ENCODE assay signal across 13 cellular contexts in the genomic region with DNA sequence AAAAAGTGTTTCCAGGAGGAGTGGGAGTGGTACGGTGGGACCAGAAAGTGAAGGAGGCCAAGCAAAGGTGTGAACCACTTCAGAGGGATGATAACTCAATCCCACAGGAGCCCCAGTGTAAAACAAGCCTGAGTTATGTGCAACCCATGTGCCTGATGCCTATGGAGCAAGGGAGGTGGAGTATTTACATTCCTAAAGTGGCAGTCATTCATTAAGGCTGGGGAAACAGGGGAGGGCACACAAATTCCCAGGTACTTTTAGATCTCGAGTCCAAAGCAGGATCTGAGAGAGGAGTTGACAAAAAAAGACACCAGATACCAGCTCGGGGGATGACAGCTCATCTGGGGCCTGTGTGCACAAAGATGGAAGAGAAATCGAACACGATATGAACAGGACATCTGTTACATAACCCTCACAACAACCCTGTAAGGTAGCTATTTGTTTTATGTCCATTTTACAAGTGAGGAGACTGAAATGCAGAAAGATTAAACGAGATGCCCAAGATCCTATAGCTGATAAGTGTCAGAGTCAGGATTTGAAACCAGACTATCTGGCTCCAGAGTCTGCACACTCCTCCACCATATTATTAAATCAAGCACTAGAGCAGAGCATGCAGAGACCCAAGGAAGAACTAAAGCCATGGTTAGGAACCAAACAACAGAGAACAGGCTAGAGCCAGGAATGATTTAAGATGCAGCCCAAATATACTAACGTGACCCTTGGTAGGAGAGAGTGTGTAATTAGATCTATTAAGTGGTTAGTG.
DNase-seq lines count a peak whose midpoint lies in the region; ATAC-seq and TF ChIP-seq lines count a peak whose summit lies in the region.
"Had no signal": no experiment of that assay in that cellular context is flagged by ENCODE, and none has a peak within 500 bp of the region (broad histone marks: within the 10 kb centered on the region; RNA-seq: fewer than 3 reads in every experiment).

No MANE protein-coding gene starts in this region.

- no peak overlapping the region for H3K27ac ChIP-seq in endodermal cell (ENCODE audit: low read depth, low read length)
- peak overlapping the region; percentile 58 for H3K27ac ChIP-seq in muscle layer of duodenum (ENCODE audit: low read length)

- H3K4me3 ChIP-seq in AG10803 (ENCODE audit: low read length) (no peak overlapping the region), endodermal cell (ENCODE audit: low read length) (no peak overlapping the region), muscle layer of duodenum (ENCODE audit: low read depth in 1 of 2, low read length in 2 of 2) (peak overlapping the region; percentile 74 to 75), mucosa of descending colon (no peak overlapping the region)

- H3K9ac ChIP-seq in endodermal cell (ENCODE audit: extremely low read depth, low read length, poor library complexity, severe bottlenecking) = no peak overlapping the region

- peaks cover 11% of the 10 kb centered on the region for H3K36me3 ChIP-seq in endodermal cell (ENCODE audit: control insufficient read depth, insufficient read depth, low read length)
- H3K36me3 ChIP-seq in muscle layer of duodenum (ENCODE audit: control insufficient read depth in 1 of 2, insufficient read depth in 2 of 2, low read length in 2 of 2) = no peaks in the 10 kb centered on the region
- no peaks in the 10 kb centered on the region for H3K36me3 ChIP-seq in mucosa of descending colon (ENCODE audit: low read depth)

- peaks cover 10% of the 10 kb centered on the region for H3K36me3 Mint-ChIP-seq in endodermal cell (ENCODE audit: low read depth)
- H3K36me3 Mint-ChIP-seq: CD14-positive monocyte; naive thymus-derived CD4-positive, alpha-beta T cell had no signal

- peaks cover 83% of the 10 kb centered on the region for H3K4me1 Mint-ChIP-seq in endodermal cell

- H3K4me1 ChIP-seq in endodermal cell (ENCODE audit: control insufficient read depth, insufficient read depth, low read length) (peaks cover 19% of the 10 kb centered on the region), muscle layer of duodenum (ENCODE audit: control insufficient read depth in 1 of 2, insufficient read depth in 2 of 2, low read length in 2 of 2) (no peaks in the 10 kb centered on the region), mucosa of descending colon (ENCODE audit: low read depth) (no peaks in the 10 kb centered on the region)

- intact Hi-C loops in mucosa of descending colon (cut with DNase I, micrococcal nuclease) = no loop called here

- H3K27me3 Mint-ChIP-seq in endodermal cell (ENCODE audit: insufficient read depth) = no peaks in the 10 kb centered on the region

- H3K4me3 Mint-ChIP-seq in endodermal cell = no peak overlapping the region
- H3K4me3 Mint-ChIP-seq: CD14-positive monocyte; naive thymus-derived CD4-positive, alpha-beta T cell had no signal

- WGBS in endodermal cell (ENCODE audit: insufficient coverage in 1 of 2, insufficient read length in 1 of 2), 2 experiments = 32 to 77% methylated on average over 2 to 7 of the region's 7 CpGs

- H3K9me3 ChIP-seq in endodermal cell (ENCODE audit: control insufficient read depth, low read length) = peaks cover 12% of the 10 kb centered on the region
- no peaks in the 10 kb centered on the region for H3K9me3 ChIP-seq in muscle layer of duodenum (ENCODE audit: control insufficient read depth in 1 of 2, low read length in 2 of 2)
- H3K9me3 ChIP-seq in mucosa of descending colon = no peaks in the 10 kb centered on the region

- TF ChIP-seq CTCF in AG10803 (conservative IDR thresholded peaks at IDR 0.05; ENCODE audit: low read length) (no peak), endodermal cell (conservative IDR thresholded peaks at IDR 0.05) (no peak), mucosa of descending colon (IDR thresholded peaks at IDR 0.05) (no peak)

- DNase-seq in AG10803 (ENCODE audit: low read depth) = peak; percentile 16
- peak; percentile 61 for DNase-seq in NCI-H1417 treated with DMSO at 0.1 percent for 48 hours (lab: John Stamatoyannopoulos, UW)
- peak; percentile 59 for DNase-seq in endodermal cell
- no peak for DNase-seq in activated gamma-delta T cell (lab: John Stamatoyannopoulos, UW)
- no peak for DNase-seq in mucosa of descending colon
- DNase-seq in HUDEP-2 (lab: John Stamatoyannopoulos, UW; ENCODE audit: unreplicated experiment in 76 of 76) = no peak
- DNase-seq: activated CD4-positive, alpha-beta T cell treated with anti-CD3 and anti-CD28 coated beads, Interleukin-2, amount 50 U/mL, for 1 hour; dermis blood vessel endothelial cell; naive thymus-derived CD4-positive, alpha-beta T cell; NK-92 treated with Interleukin-12 subunit alpha and Interleukin-12 subunit beta, amount 100 ng/mL, for 24 hours had no signal

- H3K9me3 Mint-ChIP-seq in endodermal cell = peaks cover 11% of the 10 kb centered on the region
- H3K9me3 Mint-ChIP-seq: CD14-positive monocyte had no signal

- ATAC-seq in GM21423 (IDR thresholded peaks at IDR 0.05; ENCODE audit: unreplicated experiment) (no peak), mucosa of descending colon (no peak)
- ATAC-seq: naive thymus-derived CD4-positive, alpha-beta T cell had no signal

- H3K27ac Mint-ChIP-seq in endodermal cell = peak overlapping the region; percentile 67
- H3K27ac Mint-ChIP-seq: CD14-positive monocyte; naive thymus-derived CD4-positive, alpha-beta T cell had no signal

- H3K27me3 ChIP-seq in endodermal cell (ENCODE audit: control insufficient read depth, insufficient read depth, low read length, poor library complexity, severe bottlenecking) (no peaks in the 10 kb centered on the region), muscle layer of duodenum (ENCODE audit: low read depth, low read length) (no peaks in the 10 kb centered on the region)

Comparison
In these comparisons a context has a peak if more than half of its experiments do, and no peak if none do; other contexts are left out.
1. DNase-seq: peak in AG10803 (single experiment), NCI-H1417 treated with DMSO at 0.1 percent for 48 hours (single experiment) and endodermal cell (single experiment); none in activated gamma-delta T cell (single experiment), mucosa of descending colon (0 of 3) and HUDEP-2 (0 of 76).
2. H3K4me3 ChIP-seq: peak in muscle layer of duodenum (2 of 2); none in AG10803 (single experiment), endodermal cell (single experiment) and mucosa of descending colon (single experiment).